Comparison of ENCODE assay signal across 10 cellular contexts in the genomic region with DNA sequence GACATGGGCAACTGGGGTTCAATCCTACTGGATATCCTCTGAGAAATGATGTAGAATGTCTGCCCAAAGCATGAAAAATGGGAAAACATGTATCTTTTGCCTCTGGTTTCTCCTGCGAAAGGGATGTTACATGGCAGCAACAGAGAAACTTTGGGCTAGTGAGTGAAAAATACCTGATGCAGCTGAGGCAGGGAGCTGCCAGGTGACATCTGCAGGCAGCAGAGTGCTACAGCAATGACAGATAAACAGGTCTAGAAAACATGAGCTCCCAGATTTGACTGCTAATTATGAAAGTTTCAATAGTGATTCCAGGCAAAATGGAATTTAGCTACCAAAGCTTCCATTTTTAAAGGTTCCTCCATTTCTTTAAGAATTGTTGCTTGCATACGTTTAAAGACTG. TPM values are rescaled to one million over a fixed set of nuclear protein-coding genes. Genes with fewer than 3 reads are reported as not detected.
DNase-seq lines count a peak whose midpoint lies in the region; ATAC-seq, FAIRE-seq and TF ChIP-seq lines count a peak whose summit lies in the region.
"Had no signal": no experiment of that assay in that cellular context is flagged by ENCODE, and none has a peak within 500 bp of the region (broad histone marks: within the 10 kb centered on the region; RNA-seq: fewer than 3 reads in every experiment).

No MANE protein-coding gene starts in this region.

- H3K36me3 Mint-ChIP-seq in activated CD8-positive, alpha-beta T cell treated with anti-CD3 and anti-CD28 coated beads for 36 hours (ENCODE audit: low read depth) = no peaks in the 10 kb centered on the region
- H3K36me3 Mint-ChIP-seq in activated CD8-positive, alpha-beta T cell treated with anti-CD3 and anti-CD28 coated beads, Interleukin-2, amount 10 ng/mL, durations not matched to agents 7 days and 5 days (ENCODE audit: low read depth) = no peaks in the 10 kb centered on the region
- H3K36me3 Mint-ChIP-seq: activated naive CD4-positive, alpha-beta T cell treated with anti-CD3 and anti-CD28 coated beads, Interleukin-2, amount 50 U/mL, for 24 hours had no signal

- CTCF ChIA-PET in activated CD8-positive, alpha-beta T cell treated with anti-CD3 and anti-CD28 coated beads for 36 hours (lab: Charles Lee) = no interaction called here
- CTCF ChIA-PET in activated CD8-positive, alpha-beta T cell treated with anti-CD3 and anti-CD28 coated beads, Interleukin-2, amount 10 ng/mL, durations not matched to agents 7 days and 5 days (lab: Charles Lee) = interaction anchor here (0.6 to 1.5 kb wide), 5 partner anchors 19 to 270 kb away, joined by 3 to 6 read pairs (median 3); no protein-coding TSS in a partner anchor

- H3K9me3 Mint-ChIP-seq in activated CD8-positive, alpha-beta T cell treated with anti-CD3 and anti-CD28 coated beads for 36 hours = no peaks in the 10 kb centered on the region
- H3K9me3 Mint-ChIP-seq in activated CD8-positive, alpha-beta T cell treated with anti-CD3 and anti-CD28 coated beads, Interleukin-2, amount 10 ng/mL, durations not matched to agents 7 days and 5 days (ENCODE audit: insufficient read depth) = no peaks in the 10 kb centered on the region
- H3K9me3 Mint-ChIP-seq: activated naive CD4-positive, alpha-beta T cell treated with anti-CD3 and anti-CD28 coated beads, Interleukin-2, amount 50 U/mL, for 24 hours had no signal

- ATAC-seq in activated CD8-positive, alpha-beta T cell treated with anti-CD3 and anti-CD28 coated beads for 36 hours = no peak
- no peak for ATAC-seq in activated CD8-positive, alpha-beta T cell treated with anti-CD3 and anti-CD28 coated beads, Interleukin-2, amount 10 ng/mL, durations not matched to agents 7 days and 5 days

- H3K4me1 Mint-ChIP-seq in activated CD8-positive, alpha-beta T cell treated with anti-CD3 and anti-CD28 coated beads for 36 hours (ENCODE audit: low read depth) = peaks cover 4% of the 10 kb centered on the region
- no peaks in the 10 kb centered on the region for H3K4me1 Mint-ChIP-seq in activated CD8-positive, alpha-beta T cell treated with anti-CD3 and anti-CD28 coated beads, Interleukin-2, amount 10 ng/mL, durations not matched to agents 7 days and 5 days (ENCODE audit: low read depth)
- H3K4me1 Mint-ChIP-seq: activated naive CD4-positive, alpha-beta T cell treated with anti-CD3 and anti-CD28 coated beads, Interleukin-2, amount 50 U/mL, for 24 hours had no signal

- intact Hi-C loops in activated CD8-positive, alpha-beta T cell treated with anti-CD3 and anti-CD28 coated beads for 36 hours (cut with micrococcal nuclease) = no loop called here

- TF ChIP-seq CTCF in activated CD8-positive, alpha-beta T cell treated with anti-CD3 and anti-CD28 coated beads for 36 hours (IDR thresholded peaks at IDR 0.05) = peak; percentile 14
- peak; percentile 31 for TF ChIP-seq CTCF in fibroblast of villous mesenchyme (IDR thresholded peaks at IDR 0.05; ENCODE audit: insufficient read depth, low read depth, low read length)

- no peaks in the 10 kb centered on the region for H3K9me3 ChIP-seq in effector memory CD4-positive, alpha-beta T cell (ENCODE audit: control insufficient read depth, low read length)

- POLR2A ChIA-PET in activated CD8-positive, alpha-beta T cell treated with anti-CD3 and anti-CD28 coated beads for 36 hours (lab: Charles Lee) = interaction anchor here (1.1 kb wide), 1 partner anchor 38 kb away, joined by 3 read pairs; no protein-coding TSS in a partner anchor
- POLR2A ChIA-PET in activated CD8-positive, alpha-beta T cell treated with anti-CD3 and anti-CD28 coated beads, Interleukin-2, amount 10 ng/mL, durations not matched to agents 7 days and 5 days (lab: Charles Lee) = no interaction called here

- H3K36me3 ChIP-seq in effector memory CD4-positive, alpha-beta T cell (ENCODE audit: control insufficient read depth, insufficient read depth, low read length) = no peaks in the 10 kb centered on the region

- H3K4me3 Mint-ChIP-seq in activated CD8-positive, alpha-beta T cell treated with anti-CD3 and anti-CD28 coated beads for 36 hours = no peak overlapping the region
- no peak overlapping the region for H3K4me3 Mint-ChIP-seq in activated CD8-positive, alpha-beta T cell treated with anti-CD3 and anti-CD28 coated beads, Interleukin-2, amount 10 ng/mL, durations not matched to agents 7 days and 5 days
- H3K4me3 Mint-ChIP-seq: activated naive CD4-positive, alpha-beta T cell treated with anti-CD3 and anti-CD28 coated beads, Interleukin-2, amount 50 U/mL, for 24 hours had no signal

- DNase-seq in activated CD8-positive, alpha-beta T cell treated with anti-CD3 and anti-CD28 coated beads for 36 hours = no peak
- no peak for DNase-seq in activated CD8-positive, alpha-beta T cell treated with anti-CD3 and anti-CD28 coated beads, Interleukin-2, amount 10 ng/mL, durations not matched to agents 7 days and 5 days
- DNase-seq in NCI-H774 (lab: John Stamatoyannopoulos, UW) (peak; percentile 9), fibroblast of villous mesenchyme (ENCODE audit: low read depth) (no peak), urothelium cell line (ENCODE audit: low spot score) (peak; percentile 39), midbrain (lab: John Stamatoyannopoulos, UW) (no peak), NCI-H187 treated with DMSO at 0.1 percent for 48 hours (lab: John Stamatoyannopoulos, UW) (no peak)
- no peak for DNase-seq in effector memory CD4-positive, alpha-beta T cell

- peaks cover 14% of the 10 kb centered on the region for H3K27me3 Mint-ChIP-seq in activated CD8-positive, alpha-beta T cell treated with anti-CD3 and anti-CD28 coated beads for 36 hours
- H3K27me3 Mint-ChIP-seq in activated CD8-positive, alpha-beta T cell treated with anti-CD3 and anti-CD28 coated beads, Interleukin-2, amount 10 ng/mL, durations not matched to agents 7 days and 5 days (ENCODE audit: low read depth) = peaks cover 10% of the 10 kb centered on the region

- no peak overlapping the region for H3K4me3 ChIP-seq in fibroblast of villous mesenchyme (ENCODE audit: low read depth, low read length)
- H3K4me3 ChIP-seq in effector memory CD4-positive, alpha-beta T cell (ENCODE audit: insufficient read depth, low read depth, low read length, poor library complexity, severe bottlenecking) = no peak overlapping the region

- FAIRE-seq in urothelium cell line (lab: Jason Lieb, UNC) = no peak

- H3K27ac ChIP-seq in effector memory CD4-positive, alpha-beta T cell (ENCODE audit: insufficient read depth, low read length, poor library complexity, severe bottlenecking) = no peak overlapping the region

- no peak overlapping the region for H3K27ac Mint-ChIP-seq in activated CD8-positive, alpha-beta T cell treated with anti-CD3 and anti-CD28 coated beads for 36 hours
- H3K27ac Mint-ChIP-seq in activated CD8-positive, alpha-beta T cell treated with anti-CD3 and anti-CD28 coated beads, Interleukin-2, amount 10 ng/mL, durations not matched to agents 7 days and 5 days = no peak overlapping the region
- H3K27ac Mint-ChIP-seq: activated naive CD4-positive, alpha-beta T cell treated with anti-CD3 and anti-CD28 coated beads, Interleukin-2, amount 50 U/mL, for 24 hours had no signal

- H3K27me3 ChIP-seq in effector memory CD4-positive, alpha-beta T cell (replicated peaks; ENCODE audit: control insufficient read depth, insufficient read depth, low read length, poor library complexity, severe bottlenecking) = no peaks in the 10 kb centered on the region

- no peaks in the 10 kb centered on the region for H3K4me1 ChIP-seq in effector memory CD4-positive, alpha-beta T cell (ENCODE audit: control insufficient read depth, insufficient read depth, low read length, poor library complexity, severe bottlenecking)

RNA-seq across cellular contexts. Expression of gene CXCL1, which starts 4.8 kb away (rescaled TPM):
- total RNA-seq in activated CD8-positive, alpha-beta T cell treated with anti-CD3 and anti-CD28 coated beads for 36 hours = not detected
- total RNA-seq in activated CD8-positive, alpha-beta T cell treated with anti-CD3 and anti-CD28 coated beads, Interleukin-2, amount 10 ng/mL, durations not matched to agents 7 days and 5 days = not detected
- total RNA-seq in fibroblast of villous mesenchyme = 17.4 and 134 TPM in 2 replicates

RNA-seq across cellular contexts. Expression of gene PF4V1, which starts 11.3 kb away (rescaled TPM):
- not detected for total RNA-seq in activated CD8-positive, alpha-beta T cell treated with anti-CD3 and anti-CD28 coated beads for 36 hours
- total RNA-seq in activated CD8-positive, alpha-beta T cell treated with anti-CD3 and anti-CD28 coated beads, Interleukin-2, amount 10 ng/mL, durations not matched to agents 7 days and 5 days = not detected
- not detected in 2 replicates for total RNA-seq in fibroblast of villous mesenchyme
- total RNA-seq: Daoy had no signal

RNA-seq across cellular contexts. Expression of gene CXCL6, which starts 27.9 kb away (rescaled TPM):
- not detected for total RNA-seq in activated CD8-positive, alpha-beta T cell treated with anti-CD3 and anti-CD28 coated beads for 36 hours
- not detected for total RNA-seq in activated CD8-positive, alpha-beta T cell treated with anti-CD3 and anti-CD28 coated beads, Interleukin-2, amount 10 ng/mL, durations not matched to agents 7 days and 5 days
- 0.64 and 4.7 TPM in 2 replicates for total RNA-seq in fibroblast of villous mesenchyme

Comparison
In these comparisons a context has a peak if more than half of its experiments do, and no peak if none do; other contexts are left out.
1. DNase-seq: peak in NCI-H774 (single experiment) and urothelium cell line (single experiment); none in activated CD8-positive, alpha-beta T cell treated with anti-CD3 and anti-CD28 coated beads for 36 hours (single experiment), activated CD8-positive, alpha-beta T cell treated with anti-CD3 and anti-CD28 coated beads, Interleukin-2, amount 10 ng/mL, durations not matched to agents 7 days and 5 days (single experiment), fibroblast of villous mesenchyme (single experiment), midbrain (single experiment), NCI-H187 treated with DMSO at 0.1 percent for 48 hours (single experiment) and effector memory CD4-positive, alpha-beta T cell (0 of 3).
2. RNA of gene CXCL1, which starts 4.8 kb away (total RNA-seq): 17.4 to 134 TPM in fibroblast of villous mesenchyme; not detected in activated CD8-positive, alpha-beta T cell treated with anti-CD3 and anti-CD28 coated beads for 36 hours and not detected in activated CD8-positive, alpha-beta T cell treated with anti-CD3 and anti-CD28 coated beads, Interleukin-2, amount 10 ng/mL, durations not matched to agents 7 days and 5 days; every median in the first group is over 10 times any median in the second.